Comparison of ENCODE assay signal across 13 cellular contexts in the genomic region with DNA sequence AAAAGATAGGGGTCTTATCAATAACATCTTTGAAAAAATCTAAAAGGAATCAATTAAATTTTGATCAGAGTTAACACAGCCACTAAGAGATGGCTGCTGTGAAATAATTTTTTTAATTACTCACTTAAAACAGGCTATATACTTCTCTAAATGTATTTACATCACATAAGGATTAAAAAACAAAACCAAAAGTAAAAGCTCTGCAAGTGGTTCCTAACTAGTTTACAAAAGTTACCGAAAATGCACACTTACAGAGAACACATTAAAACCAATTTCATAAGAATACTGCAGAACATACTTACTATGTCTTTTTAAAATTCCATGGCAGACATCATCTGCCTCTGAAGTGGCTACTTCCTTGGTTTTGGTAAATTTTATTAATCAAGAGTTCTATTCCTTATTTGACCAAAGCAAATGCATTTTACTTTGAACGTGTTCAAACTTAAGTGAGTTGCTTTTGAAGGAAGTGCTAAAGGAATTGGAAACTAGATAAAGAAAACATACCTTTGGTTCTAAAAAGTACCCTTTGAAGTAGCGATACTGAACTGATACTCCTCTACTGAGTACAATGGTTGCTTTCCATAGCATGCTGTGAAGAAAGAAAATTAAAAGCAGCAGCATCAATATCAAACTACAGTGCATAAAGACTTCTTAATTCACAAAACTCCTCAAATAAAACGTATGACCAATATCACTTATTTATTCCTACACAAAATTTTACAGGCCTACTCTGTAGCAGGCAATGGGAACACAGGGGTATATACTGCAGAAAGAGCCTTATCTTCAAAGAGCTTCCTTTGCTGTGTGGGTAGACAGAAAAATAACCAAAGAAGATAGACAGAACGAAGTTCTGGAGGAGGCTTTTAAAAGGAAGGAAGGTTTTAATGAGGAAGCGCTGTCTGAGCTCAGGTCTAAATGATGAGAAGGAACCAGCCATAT. TPM values are rescaled to one million over a fixed set of nuclear protein-coding genes. Genes with fewer than 3 reads are reported as not detected.
DNase-seq lines count a peak whose midpoint lies in the region; ATAC-seq and TF ChIP-seq lines count a peak whose summit lies in the region.
"Had no signal": no experiment of that assay in that cellular context is flagged by ENCODE, and none has a peak within 500 bp of the region (broad histone marks: within the 10 kb centered on the region; RNA-seq: fewer than 3 reads in every experiment).

No MANE protein-coding gene starts in this region.

- peaks cover 41 to 67% of the 10 kb centered on the region in 2 donors for H3K36me3 Mint-ChIP-seq in CD4-positive, alpha-beta memory T cell
- H3K36me3 Mint-ChIP-seq in activated CD4-positive, alpha-beta memory T cell treated with anti-CD3 and anti-CD28 coated beads for 36 hours, result peaks cover 61% of the 10 kb centered on the region

- TF ChIP-seq CTCF in lower lobe of right lung (IDR thresholded peaks at IDR 0.05) (no peak), coronary artery (IDR thresholded peaks at IDR 0.05) (no peak)

- peaks cover 74% of the 10 kb centered on the region for H3K4me1 ChIP-seq in CD4-positive, alpha-beta memory T cell (ENCODE audit: insufficient read depth, low read length)
- H3K4me1 ChIP-seq in lower lobe of right lung, result peaks cover 18% of the 10 kb centered on the region

- H3K27ac Mint-ChIP-seq in CD4-positive, alpha-beta memory T cell, result peak overlapping the region; percentile 76 to 96 (median 93)
- peak overlapping the region; percentile 88 for H3K27ac Mint-ChIP-seq in activated CD4-positive, alpha-beta memory T cell treated with anti-CD3 and anti-CD28 coated beads for 36 hours

- peak overlapping the region in 1 of 2 donors; percentile 23 for H3K4me3 ChIP-seq in CD4-positive, alpha-beta memory T cell (ENCODE audit: low read length in 2 of 2)
- no peak overlapping the region for H3K4me3 ChIP-seq in lower lobe of right lung
- no peak overlapping the region for H3K4me3 ChIP-seq in coronary artery
- H3K4me3 ChIP-seq: BLaER1 had no signal

- no peaks in the 10 kb centered on the region for H3K9me3 ChIP-seq in CD4-positive, alpha-beta memory T cell (ENCODE audit: control insufficient read depth in 1 of 2, low read length in 2 of 2)
- H3K9me3 ChIP-seq in lower lobe of right lung, result no peaks in the 10 kb centered on the region
- H3K9me3 ChIP-seq: BLaER1 had no signal

- peaks cover 38 to 78% (median 44%) of the 10 kb centered on the region in 4 donors for H3K4me1 Mint-ChIP-seq in CD4-positive, alpha-beta memory T cell
- peaks cover 83% of the 10 kb centered on the region for H3K4me1 Mint-ChIP-seq in activated CD4-positive, alpha-beta memory T cell treated with anti-CD3 and anti-CD28 coated beads for 36 hours (ENCODE audit: low read depth)
- H3K4me1 Mint-ChIP-seq: neural crest cell had no signal

- H3K27ac ChIP-seq in CD4-positive, alpha-beta memory T cell (ENCODE audit: low read depth, low read length), result peak overlapping the region; percentile 61
- H3K27ac ChIP-seq in lower lobe of right lung (peak overlapping the region; percentile 0), coronary artery (no peak overlapping the region)
- H3K27ac ChIP-seq: BLaER1 had no signal

- POLR2A ChIA-PET in CD4-positive, alpha-beta memory T cell (lab: Charles Lee; ENCODE audit: partially characterized antibody), result interaction anchor here (0.8 to 1.9 kb wide), 7 partner anchors 11 to 121 kb away, joined by 3 to 10 read pairs (median 3); no protein-coding TSS in a partner anchor
- POLR2A ChIA-PET in activated CD4-positive, alpha-beta memory T cell treated with anti-CD3 and anti-CD28 coated beads for 36 hours (lab: Charles Lee), result interaction anchor here (1.3 kb wide), 1 partner anchor 52 kb away, joined by 3 read pairs; no protein-coding TSS in a partner anchor

- peak in 2 of 5 donors; percentile 16 to 33 for DNase-seq in CD4-positive, alpha-beta memory T cell
- no peak for DNase-seq in activated CD4-positive, alpha-beta memory T cell treated with anti-CD3 and anti-CD28 coated beads for 36 hours
- DNase-seq in lower lobe of right lung (no peak), coronary artery (ENCODE audit: low spot score) (no peak), activated gamma-delta T cell (lab: John Stamatoyannopoulos, UW) (no peak)
- DNase-seq: NCI-H1436, NCI-H524, T1000 had no signal

- no peaks in the 10 kb centered on the region for H3K9me3 Mint-ChIP-seq in CD4-positive, alpha-beta memory T cell
- H3K9me3 Mint-ChIP-seq in activated CD4-positive, alpha-beta memory T cell treated with anti-CD3 and anti-CD28 coated beads for 36 hours, result no peaks in the 10 kb centered on the region
- H3K9me3 Mint-ChIP-seq: neural crest cell had no signal

- CTCF ChIA-PET in CD4-positive, alpha-beta memory T cell (lab: Charles Lee; ENCODE audit: partially characterized antibody), result interaction anchor here (0.7 to 1.9 kb wide), 6 partner anchors 13 to 195 kb away, joined by 3 to 12 read pairs (median 4); no protein-coding TSS in a partner anchor
- CTCF ChIA-PET in activated CD4-positive, alpha-beta memory T cell treated with anti-CD3 and anti-CD28 coated beads for 36 hours (lab: Charles Lee), result interaction anchor here (0.6 to 2.8 kb wide), 7 partner anchors 12 to 195 kb away, joined by 3 to 9 read pairs (median 4); no protein-coding TSS in a partner anchor

- H3K36me3 ChIP-seq in CD4-positive, alpha-beta memory T cell (ENCODE audit: insufficient read depth, low read length), result peaks cover 25% of the 10 kb centered on the region
- peaks cover 92% of the 10 kb centered on the region for H3K36me3 ChIP-seq in lower lobe of right lung

- peak overlapping the region; percentile 47 to 84 (median 76) for H3K4me3 Mint-ChIP-seq in CD4-positive, alpha-beta memory T cell
- H3K4me3 Mint-ChIP-seq in activated CD4-positive, alpha-beta memory T cell treated with anti-CD3 and anti-CD28 coated beads for 36 hours, result peak overlapping the region; percentile 53
- H3K4me3 Mint-ChIP-seq: neural crest cell had no signal

- peak; percentile 21 for ATAC-seq in GM21529 (IDR thresholded peaks at IDR 0.05; ENCODE audit: unreplicated experiment)
- no peak for ATAC-seq in lower lobe of right lung
- no peak for ATAC-seq in GM21576 (IDR thresholded peaks at IDR 0.05; ENCODE audit: unreplicated experiment)
- no peak for ATAC-seq in HG02759 (IDR thresholded peaks at IDR 0.05; ENCODE audit: unreplicated experiment)

- intact Hi-C loops in CD4-positive, alpha-beta memory T cell (cut with micrococcal nuclease), result loop anchor here (1.0 kb wide), 1 partner anchor 16 kb away; no protein-coding TSS in a partner anchor
- intact Hi-C loops in activated CD4-positive, alpha-beta memory T cell treated with anti-CD3 and anti-CD28 coated beads for 36 hours (cut with micrococcal nuclease), result loop anchor here (1.0 to 10.0 kb wide), 5 partner anchors 13 to 468 kb away; partner anchors contain the start of gene CDS2
- intact Hi-C loops in lower lobe of right lung (cut with DNase I), result no loop called here

- no peaks in the 10 kb centered on the region for H3K27me3 ChIP-seq in CD4-positive, alpha-beta memory T cell (ENCODE audit: insufficient read depth, low read length)
- no peaks in the 10 kb centered on the region for H3K27me3 ChIP-seq in lower lobe of right lung (ENCODE audit: low read depth)
- H3K27me3 ChIP-seq: BLaER1 had no signal

- H3K27me3 Mint-ChIP-seq in CD4-positive, alpha-beta memory T cell, result no peaks in the 10 kb centered on the region
- H3K27me3 Mint-ChIP-seq in activated CD4-positive, alpha-beta memory T cell treated with anti-CD3 and anti-CD28 coated beads for 36 hours, result no peaks in the 10 kb centered on the region

RNA-seq across cellular contexts. Expression of gene GPCPD1, which starts 17.7 kb away (rescaled TPM):
- total RNA-seq in CD4-positive, alpha-beta memory T cell, result 10 to 100 TPM; 67.5 to 71.1 TPM
- 10 to 100 TPM; 25.3 to 31.0 TPM for polyA plus RNA-seq in CD4-positive, alpha-beta memory T cell
- total RNA-seq in activated CD4-positive, alpha-beta memory T cell treated with anti-CD3 and anti-CD28 coated beads for 36 hours, result 10 to 100 TPM; 31.1 to 34.9 TPM
- total RNA-seq in lower lobe of right lung, result 120 TPM

Comparison
In these comparisons a context has a peak if more than half of its experiments do, and no peak if none do; other contexts are left out.
1. H3K27ac ChIP-seq: peak in CD4-positive, alpha-beta memory T cell (single experiment) and lower lobe of right lung (single experiment); none in coronary artery (0 of 2).